1 cellular context compared by ENCODE assay signal in the genomic region with DNA sequence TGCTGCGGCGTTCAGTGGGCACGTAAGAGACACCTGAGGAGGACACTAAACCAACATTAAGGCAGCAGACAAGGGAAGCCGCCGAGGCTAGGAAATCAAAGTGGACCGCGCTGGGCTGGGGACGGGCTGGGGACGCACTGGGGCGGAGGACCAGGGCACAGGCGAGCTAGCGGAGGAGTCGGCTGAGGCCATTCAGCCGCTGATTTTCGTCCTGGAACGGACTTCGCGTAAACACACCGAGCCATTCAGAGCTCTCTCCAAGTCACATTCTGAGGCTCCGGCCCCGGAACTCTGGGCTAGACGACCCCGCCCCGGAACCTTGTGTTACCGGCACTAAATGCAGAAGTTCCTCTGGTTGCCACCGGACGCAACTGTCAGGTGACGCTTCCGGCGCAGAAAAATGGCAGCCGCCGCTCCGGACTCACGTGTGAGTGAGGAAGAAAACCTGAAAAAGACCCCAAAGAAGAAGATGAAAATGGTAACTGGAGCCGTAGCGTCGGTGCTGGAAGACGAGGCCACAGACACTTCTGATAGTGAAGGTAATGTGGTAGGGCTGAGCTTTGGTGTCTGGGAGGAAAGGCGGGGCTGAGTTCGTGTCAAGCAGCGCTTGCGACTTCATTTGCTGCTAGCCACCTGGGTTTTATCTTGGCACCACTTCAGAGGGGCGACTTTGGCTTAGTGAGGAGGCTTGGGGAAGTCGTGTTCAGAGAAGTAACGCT.
TF ChIP-seq lines count a peak whose summit lies in the region.

A gene with protein sequence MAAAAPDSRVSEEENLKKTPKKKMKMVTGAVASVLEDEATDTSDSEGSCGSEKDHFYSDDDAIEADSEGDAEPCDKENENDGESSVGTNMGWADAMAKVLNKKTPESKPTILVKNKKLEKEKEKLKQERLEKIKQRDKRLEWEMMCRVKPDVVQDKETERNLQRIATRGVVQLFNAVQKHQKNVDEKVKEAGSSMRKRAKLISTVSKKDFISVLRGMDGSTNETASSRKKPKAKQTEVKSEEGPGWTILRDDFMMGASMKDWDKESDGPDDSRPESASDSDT (plus strand): TSS at position 377 of the 719 bp plus-strand sequence. CDS start 24 bp downstream, at position 401.

TF ChIP-seq in HEK293, 187 proteins besides CTCF, POLR2A, EP300 and RAD21 (continued from another document and continues in another):
- TF ChIP-seq, protein P1, sequence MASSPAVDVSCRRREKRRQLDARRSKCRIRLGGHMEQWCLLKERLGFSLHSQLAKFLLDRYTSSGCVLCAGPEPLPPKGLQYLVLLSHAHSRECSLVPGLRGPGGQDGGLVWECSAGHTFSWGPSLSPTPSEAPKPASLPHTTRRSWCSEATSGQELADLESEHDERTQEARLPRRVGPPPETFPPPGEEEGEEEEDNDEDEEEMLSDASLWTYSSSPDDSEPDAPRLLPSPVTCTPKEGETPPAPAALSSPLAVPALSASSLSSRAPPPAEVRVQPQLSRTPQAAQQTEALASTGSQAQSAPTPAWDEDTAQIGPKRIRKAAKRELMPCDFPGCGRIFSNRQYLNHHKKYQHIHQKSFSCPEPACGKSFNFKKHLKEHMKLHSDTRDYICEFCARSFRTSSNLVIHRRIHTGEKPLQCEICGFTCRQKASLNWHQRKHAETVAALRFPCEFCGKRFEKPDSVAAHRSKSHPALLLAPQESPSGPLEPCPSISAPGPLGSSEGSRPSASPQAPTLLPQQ (tag by site-specific recombination; IDR thresholded peaks at IDR 0.05): peak; percentile 84
- TF ChIP-seq MZF1 (tag by site-specific recombination; IDR thresholded peaks at IDR 0.05; ENCODE audit: borderline replicate concordance): no peak
- no peak for TF ChIP-seq ZBTB44 (tag by site-specific recombination; IDR thresholded peaks at IDR 0.05)
- TF ChIP-seq ZSCAN23 (tag by site-specific recombination; IDR thresholded peaks at IDR 0.05): peak; percentile 92; the same call in 1 of the 2 replicates
- TF ChIP-seq ZBTB20 (tag by site-specific recombination; IDR thresholded peaks at IDR 0.05): peak; percentile 82; the same call in 1 of the 2 replicates
- TF ChIP-seq ZNF48 (tag by site-specific recombination; IDR thresholded peaks at IDR 0.05): no peak
- peak; percentile 28; the same call in 1 of the 2 replicates for TF ChIP-seq ZBTB1 (tag by site-specific recombination; IDR thresholded peaks at IDR 0.05)
- no peak for TF ChIP-seq ZBTB48 (tag by site-specific recombination; IDR thresholded peaks at IDR 0.05)
- TF ChIP-seq ZNF791 (tag by site-specific recombination; IDR thresholded peaks at IDR 0.05): no peak
- no peak for TF ChIP-seq ZNF658 (tag by site-specific recombination; IDR thresholded peaks at IDR 0.05)
- TF ChIP-seq ZNF184 (tag by site-specific recombination; IDR thresholded peaks at IDR 0.05): 0 out of 2 replicates have a peak, but pooled peaks have one; percentile 47
- peak; percentile 81; the same call in 1 of the 2 replicates for TF ChIP-seq ZFP69B (tag by site-specific recombination; IDR thresholded peaks at IDR 0.05)
- TF ChIP-seq ZNF23 (tag by site-specific recombination; IDR thresholded peaks at IDR 0.05; ENCODE audit: borderline replicate concordance): no peak
- no peak for TF ChIP-seq ZNF274 (IDR thresholded peaks at IDR 0.05; ENCODE audit: low read length)
- TF ChIP-seq ZNF274 (tag by site-specific recombination; IDR thresholded peaks at IDR 0.05; ENCODE audit: borderline replicate concordance): no peak
- TF ChIP-seq ZNF2 (tag by site-specific recombination; IDR thresholded peaks at IDR 0.05): peak; percentile 91
- no peak for TF ChIP-seq ATF2 (tag by site-specific recombination; IDR thresholded peaks at IDR 0.05; ENCODE audit: low read depth)
- peak; percentile 93 for TF ChIP-seq ZNF639 (tag by site-specific recombination; IDR thresholded peaks at IDR 0.05)
- no peak for TF ChIP-seq ZNF146 (tag by site-specific recombination; IDR thresholded peaks at IDR 0.05)
- TF ChIP-seq SP2 (tag by site-specific recombination; IDR thresholded peaks at IDR 0.05): peak; percentile 74
- peak; percentile 80 for TF ChIP-seq ZNF610 (tag by site-specific recombination; IDR thresholded peaks at IDR 0.05; ENCODE audit: borderline replicate concordance)
- peak; percentile 48 for TF ChIP-seq KLF9 (tag by site-specific recombination; IDR thresholded peaks at IDR 0.05; ENCODE audit: low read depth)
- peak; percentile 70 for TF ChIP-seq ZNF366 (tag by site-specific recombination; conservative IDR thresholded peaks at IDR 0.05)
- TF ChIP-seq SP7 (tag by site-specific recombination; IDR thresholded peaks at IDR 0.05): peak; percentile 89
- peak; percentile 98 for TF ChIP-seq YY2 (tag by site-specific recombination; IDR thresholded peaks at IDR 0.05)
- TF ChIP-seq ZNF121 (tag by site-specific recombination; IDR thresholded peaks at IDR 0.05): no peak
- TF ChIP-seq KLF8 (tag by site-specific recombination; IDR thresholded peaks at IDR 0.05): peak; percentile 96
- no peak for TF ChIP-seq OVOL3 (tag by site-specific recombination; IDR thresholded peaks at IDR 0.05)
- peak; percentile 97 for TF ChIP-seq ZNF660 (tag by site-specific recombination; IDR thresholded peaks at IDR 0.05)
- TF ChIP-seq ZSCAN16 (tag by site-specific recombination; IDR thresholded peaks at IDR 0.05): no peak
- TF ChIP-seq, protein P2, sequence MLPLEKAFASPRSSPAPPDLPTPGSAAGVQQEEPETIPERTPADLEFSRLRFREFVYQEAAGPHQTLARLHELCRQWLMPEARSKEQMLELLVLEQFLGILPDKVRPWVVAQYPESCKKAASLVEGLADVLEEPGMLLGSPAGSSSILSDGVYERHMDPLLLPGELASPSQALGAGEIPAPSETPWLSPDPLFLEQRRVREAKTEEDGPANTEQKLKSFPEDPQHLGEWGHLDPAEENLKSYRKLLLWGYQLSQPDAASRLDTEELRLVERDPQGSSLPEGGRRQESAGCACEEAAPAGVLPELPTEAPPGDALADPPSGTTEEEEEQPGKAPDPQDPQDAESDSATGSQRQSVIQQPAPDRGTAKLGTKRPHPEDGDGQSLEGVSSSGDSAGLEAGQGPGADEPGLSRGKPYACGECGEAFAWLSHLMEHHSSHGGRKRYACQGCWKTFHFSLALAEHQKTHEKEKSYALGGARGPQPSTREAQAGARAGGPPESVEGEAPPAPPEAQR (tag by site-specific recombination; IDR thresholded peaks at IDR 0.05): peak; percentile 69
- peak; percentile 85 for TF ChIP-seq KLF1 (tag by site-specific recombination; IDR thresholded peaks at IDR 0.05)
- TF ChIP-seq KLF7 (tag by site-specific recombination; IDR thresholded peaks at IDR 0.05; ENCODE audit: borderline replicate concordance): peak; percentile 100
- TF ChIP-seq ZNF514 (tag by site-specific recombination; IDR thresholded peaks at IDR 0.05): no peak
- TF ChIP-seq ZNF423 (tag by site-specific recombination; IDR thresholded peaks at IDR 0.05): 0 out of 2 replicates have a peak, but pooled peaks have one; percentile 7
- 0 out of 2 replicates have a peak, but pooled peaks have one; percentile 72 for TF ChIP-seq REPIN1 (tag by site-specific recombination; IDR thresholded peaks at IDR 0.05; ENCODE audit: low read depth)
- TF ChIP-seq KLF10 (tag by site-specific recombination; IDR thresholded peaks at IDR 0.05): peak; percentile 55; the same call in 1 of the 2 replicates
- TF ChIP-seq, protein P3, sequence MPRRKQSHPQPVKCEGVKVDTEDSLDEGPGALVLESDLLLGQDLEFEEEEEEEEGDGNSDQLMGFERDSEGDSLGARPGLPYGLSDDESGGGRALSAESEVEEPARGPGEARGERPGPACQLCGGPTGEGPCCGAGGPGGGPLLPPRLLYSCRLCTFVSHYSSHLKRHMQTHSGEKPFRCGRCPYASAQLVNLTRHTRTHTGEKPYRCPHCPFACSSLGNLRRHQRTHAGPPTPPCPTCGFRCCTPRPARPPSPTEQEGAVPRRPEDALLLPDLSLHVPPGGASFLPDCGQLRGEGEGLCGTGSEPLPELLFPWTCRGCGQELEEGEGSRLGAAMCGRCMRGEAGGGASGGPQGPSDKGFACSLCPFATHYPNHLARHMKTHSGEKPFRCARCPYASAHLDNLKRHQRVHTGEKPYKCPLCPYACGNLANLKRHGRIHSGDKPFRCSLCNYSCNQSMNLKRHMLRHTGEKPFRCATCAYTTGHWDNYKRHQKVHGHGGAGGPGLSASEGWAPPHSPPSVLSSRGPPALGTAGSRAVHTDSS (tag by site-specific recombination; IDR thresholded peaks at IDR 0.05): peak; percentile 59; the same call in 1 of the 2 replicates
- TF ChIP-seq ZNF596 (tag by site-specific recombination; IDR thresholded peaks at IDR 0.05): no peak
- TF ChIP-seq ZNF354C (tag by site-specific recombination; IDR thresholded peaks at IDR 0.05; ENCODE audit: borderline replicate concordance, low read depth): no peak
- TF ChIP-seq, protein P4, sequence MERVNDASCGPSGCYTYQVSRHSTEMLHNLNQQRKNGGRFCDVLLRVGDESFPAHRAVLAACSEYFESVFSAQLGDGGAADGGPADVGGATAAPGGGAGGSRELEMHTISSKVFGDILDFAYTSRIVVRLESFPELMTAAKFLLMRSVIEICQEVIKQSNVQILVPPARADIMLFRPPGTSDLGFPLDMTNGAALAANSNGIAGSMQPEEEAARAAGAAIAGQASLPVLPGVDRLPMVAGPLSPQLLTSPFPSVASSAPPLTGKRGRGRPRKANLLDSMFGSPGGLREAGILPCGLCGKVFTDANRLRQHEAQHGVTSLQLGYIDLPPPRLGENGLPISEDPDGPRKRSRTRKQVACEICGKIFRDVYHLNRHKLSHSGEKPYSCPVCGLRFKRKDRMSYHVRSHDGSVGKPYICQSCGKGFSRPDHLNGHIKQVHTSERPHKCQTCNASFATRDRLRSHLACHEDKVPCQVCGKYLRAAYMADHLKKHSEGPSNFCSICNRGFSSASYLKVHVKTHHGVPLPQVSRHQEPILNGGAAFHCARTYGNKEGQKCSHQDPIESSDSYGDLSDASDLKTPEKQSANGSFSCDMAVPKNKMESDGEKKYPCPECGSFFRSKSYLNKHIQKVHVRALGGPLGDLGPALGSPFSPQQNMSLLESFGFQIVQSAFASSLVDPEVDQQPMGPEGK (tag by site-specific recombination; IDR thresholded peaks at IDR 0.05): peak; percentile 38; the same call in 1 of the 2 replicates
- TF ChIP-seq KLF16 (tag by site-specific recombination; IDR thresholded peaks at IDR 0.05): peak; percentile 94
- TF ChIP-seq, protein P5, sequence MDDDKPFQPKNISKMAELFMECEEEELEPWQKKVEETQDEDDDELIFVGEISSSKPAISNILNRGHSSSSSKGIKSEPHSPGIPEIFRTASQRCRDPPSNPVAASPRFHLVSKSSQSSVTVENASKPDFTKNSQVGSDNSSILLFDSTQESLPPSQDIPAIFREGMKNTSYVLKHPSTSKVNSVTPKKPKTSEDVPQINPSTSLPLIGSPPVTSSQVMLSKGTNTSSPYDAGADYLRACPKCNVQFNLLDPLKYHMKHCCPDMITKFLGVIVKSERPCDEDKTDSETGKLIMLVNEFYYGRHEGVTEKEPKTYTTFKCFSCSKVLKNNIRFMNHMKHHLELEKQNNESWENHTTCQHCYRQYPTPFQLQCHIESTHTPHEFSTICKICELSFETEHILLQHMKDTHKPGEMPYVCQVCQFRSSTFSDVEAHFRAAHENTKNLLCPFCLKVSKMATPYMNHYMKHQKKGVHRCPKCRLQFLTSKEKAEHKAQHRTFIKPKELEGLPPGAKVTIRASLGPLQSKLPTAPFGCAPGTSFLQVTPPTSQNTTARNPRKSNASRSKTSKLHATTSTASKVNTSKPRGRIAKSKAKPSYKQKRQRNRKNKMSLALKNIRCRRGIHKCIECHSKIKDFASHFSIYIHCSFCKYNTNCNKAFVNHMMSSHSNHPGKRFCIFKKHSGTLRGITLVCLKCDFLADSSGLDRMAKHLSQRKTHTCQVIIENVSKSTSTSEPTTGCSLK (tag by site-specific recombination; IDR thresholded peaks at IDR 0.05): no peak
- TF ChIP-seq, protein P6, sequence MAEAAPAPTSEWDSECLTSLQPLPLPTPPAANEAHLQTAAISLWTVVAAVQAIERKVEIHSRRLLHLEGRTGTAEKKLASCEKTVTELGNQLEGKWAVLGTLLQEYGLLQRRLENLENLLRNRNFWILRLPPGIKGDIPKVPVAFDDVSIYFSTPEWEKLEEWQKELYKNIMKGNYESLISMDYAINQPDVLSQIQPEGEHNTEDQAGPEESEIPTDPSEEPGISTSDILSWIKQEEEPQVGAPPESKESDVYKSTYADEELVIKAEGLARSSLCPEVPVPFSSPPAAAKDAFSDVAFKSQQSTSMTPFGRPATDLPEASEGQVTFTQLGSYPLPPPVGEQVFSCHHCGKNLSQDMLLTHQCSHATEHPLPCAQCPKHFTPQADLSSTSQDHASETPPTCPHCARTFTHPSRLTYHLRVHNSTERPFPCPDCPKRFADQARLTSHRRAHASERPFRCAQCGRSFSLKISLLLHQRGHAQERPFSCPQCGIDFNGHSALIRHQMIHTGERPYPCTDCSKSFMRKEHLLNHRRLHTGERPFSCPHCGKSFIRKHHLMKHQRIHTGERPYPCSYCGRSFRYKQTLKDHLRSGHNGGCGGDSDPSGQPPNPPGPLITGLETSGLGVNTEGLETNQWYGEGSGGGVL (tag by site-specific recombination; IDR thresholded peaks at IDR 0.05): no peak
